Comparison of ENCODE assay signal across 10 cellular contexts in the genomic region with DNA sequence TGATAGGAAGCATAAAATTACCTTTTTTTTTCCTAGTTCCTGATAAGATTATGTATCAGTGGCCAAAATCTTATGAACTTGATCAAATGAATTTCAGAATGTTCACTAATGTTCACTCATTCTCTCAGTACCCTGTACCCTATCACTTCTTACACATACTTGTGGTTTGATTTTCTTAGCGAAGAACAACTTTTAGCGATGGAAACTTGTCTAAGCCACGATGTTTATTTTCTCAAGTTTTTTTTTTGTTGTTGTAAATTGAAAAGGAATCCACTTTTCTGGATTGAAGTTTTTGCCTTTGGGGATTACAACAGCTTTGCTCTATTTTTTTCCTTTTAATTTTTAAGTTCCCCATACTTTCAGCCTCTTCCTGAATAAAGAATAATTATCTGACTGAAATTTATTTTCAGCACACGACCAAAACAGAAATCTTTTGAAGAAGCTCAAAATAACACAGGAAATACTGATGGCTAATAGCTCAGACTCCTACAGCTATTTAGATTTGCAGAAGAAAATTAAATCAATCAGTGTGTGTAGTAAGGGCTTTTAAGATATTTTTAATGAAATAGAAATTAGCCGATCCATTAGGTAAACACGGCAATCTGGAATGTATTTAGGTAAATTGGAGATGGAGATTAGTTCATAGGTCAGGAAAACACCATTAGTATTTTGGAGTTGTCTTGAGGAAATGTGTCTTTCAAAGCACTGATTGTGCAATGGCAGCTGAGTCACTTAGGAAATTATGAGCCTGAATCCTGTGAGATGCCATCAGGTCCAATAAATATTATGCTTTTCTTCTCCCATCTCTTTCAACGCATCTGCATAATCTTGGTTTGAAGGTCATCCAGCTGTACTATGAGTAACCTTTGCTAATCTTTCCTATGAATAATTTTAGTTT.
DNase-seq lines count a peak whose midpoint lies in the region; ATAC-seq, FAIRE-seq and TF ChIP-seq lines count a peak whose summit lies in the region.
"Had no signal": no experiment of that assay in that cellular context is flagged by ENCODE, and none has a peak within 500 bp of the region (broad histone marks: within the 10 kb centered on the region; RNA-seq: fewer than 3 reads in every experiment).

No MANE protein-coding gene starts in this region.

- no peak for TF ChIP-seq CTCF in fibroblast of pulmonary artery (IDR thresholded peaks at IDR 0.05; ENCODE audit: low read length, missing control alignments)

- DNase-seq in EL (peak; percentile 86), fibroblast of pulmonary artery (ENCODE audit: low read depth) (peak; percentile 91), sciatic nerve (ENCODE audit: low spot score) (no peak), inferior parietal cortex (ENCODE audit: extremely low spot score) (no peak), RCC 7860 (ENCODE audit: low spot score) (no peak)
- no peak for DNase-seq in activated CD4-positive, alpha-beta T cell treated with anti-CD3 and anti-CD28 coated beads for 4 hours

- no peak for FAIRE-seq in RCC 7860 (lab: Jason Lieb, UNC)
- FAIRE-seq: GM12892, islet of Langerhans had no signal

- intact Hi-C loops in sciatic nerve (cut with DNase I): no loop called here

- no peak overlapping the region for H3K4me3 ChIP-seq in fibroblast of pulmonary artery (replicated peaks; ENCODE audit: low read depth, low read length)

- peak; percentile 92 for ATAC-seq in sciatic nerve
- ATAC-seq in GM21786 (IDR thresholded peaks at IDR 0.05; ENCODE audit: unreplicated experiment): no peak

TF ChIP-seq in PFSK-1, 5 proteins besides CTCF, POLR2A, EP300 and RAD21:
- peak; percentile 65; the same call in 1 of the 2 replicates for TF ChIP-seq POLR2AphosphoS5 (IDR thresholded peaks at IDR 0.05; ENCODE audit: low read depth, low read length)
- TF ChIP-seq SIN3A (IDR thresholded peaks at IDR 0.05; ENCODE audit: borderline replicate concordance, insufficient read depth, low read length): peak; percentile 64; the same call in 1 of the 2 replicates
- TF ChIP-seq, protein P1, sequence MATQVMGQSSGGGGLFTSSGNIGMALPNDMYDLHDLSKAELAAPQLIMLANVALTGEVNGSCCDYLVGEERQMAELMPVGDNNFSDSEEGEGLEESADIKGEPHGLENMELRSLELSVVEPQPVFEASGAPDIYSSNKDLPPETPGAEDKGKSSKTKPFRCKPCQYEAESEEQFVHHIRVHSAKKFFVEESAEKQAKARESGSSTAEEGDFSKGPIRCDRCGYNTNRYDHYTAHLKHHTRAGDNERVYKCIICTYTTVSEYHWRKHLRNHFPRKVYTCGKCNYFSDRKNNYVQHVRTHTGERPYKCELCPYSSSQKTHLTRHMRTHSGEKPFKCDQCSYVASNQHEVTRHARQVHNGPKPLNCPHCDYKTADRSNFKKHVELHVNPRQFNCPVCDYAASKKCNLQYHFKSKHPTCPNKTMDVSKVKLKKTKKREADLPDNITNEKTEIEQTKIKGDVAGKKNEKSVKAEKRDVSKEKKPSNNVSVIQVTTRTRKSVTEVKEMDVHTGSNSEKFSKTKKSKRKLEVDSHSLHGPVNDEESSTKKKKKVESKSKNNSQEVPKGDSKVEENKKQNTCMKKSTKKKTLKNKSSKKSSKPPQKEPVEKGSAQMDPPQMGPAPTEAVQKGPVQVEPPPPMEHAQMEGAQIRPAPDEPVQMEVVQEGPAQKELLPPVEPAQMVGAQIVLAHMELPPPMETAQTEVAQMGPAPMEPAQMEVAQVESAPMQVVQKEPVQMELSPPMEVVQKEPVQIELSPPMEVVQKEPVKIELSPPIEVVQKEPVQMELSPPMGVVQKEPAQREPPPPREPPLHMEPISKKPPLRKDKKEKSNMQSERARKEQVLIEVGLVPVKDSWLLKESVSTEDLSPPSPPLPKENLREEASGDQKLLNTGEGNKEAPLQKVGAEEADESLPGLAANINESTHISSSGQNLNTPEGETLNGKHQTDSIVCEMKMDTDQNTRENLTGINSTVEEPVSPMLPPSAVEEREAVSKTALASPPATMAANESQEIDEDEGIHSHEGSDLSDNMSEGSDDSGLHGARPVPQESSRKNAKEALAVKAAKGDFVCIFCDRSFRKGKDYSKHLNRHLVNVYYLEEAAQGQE (IDR thresholded peaks at IDR 0.05; ENCODE audit: insufficient read depth in 1 of 2, low read depth in 2 of 2, low read length in 2 of 2): peak in 1 of 2 experiments; percentile 47; a peak in 1 of 4 replicates
- TF ChIP-seq TAF1 (IDR thresholded peaks at IDR 0.05; ENCODE audit: borderline replicate concordance, insufficient read depth, low read length): peak; percentile 18; the same call in 1 of the 2 replicates
- no peak for TF ChIP-seq FOXP2 (optimal IDR thresholded peaks at IDR 0.05; ENCODE audit: borderline replicate concordance, extremely low read depth, extremely low read length, insufficient read depth)

Comparison
In these comparisons a context has a peak if more than half of its experiments do, and no peak if none do; other contexts are left out.
1. DNase-seq: peak in EL (single experiment) and fibroblast of pulmonary artery (single experiment); none in sciatic nerve (single experiment), inferior parietal cortex (single experiment), activated CD4-positive, alpha-beta T cell treated with anti-CD3 and anti-CD28 coated beads for 4 hours (0 of 2) and RCC 7860 (single experiment).